In the genomic region with DNA sequence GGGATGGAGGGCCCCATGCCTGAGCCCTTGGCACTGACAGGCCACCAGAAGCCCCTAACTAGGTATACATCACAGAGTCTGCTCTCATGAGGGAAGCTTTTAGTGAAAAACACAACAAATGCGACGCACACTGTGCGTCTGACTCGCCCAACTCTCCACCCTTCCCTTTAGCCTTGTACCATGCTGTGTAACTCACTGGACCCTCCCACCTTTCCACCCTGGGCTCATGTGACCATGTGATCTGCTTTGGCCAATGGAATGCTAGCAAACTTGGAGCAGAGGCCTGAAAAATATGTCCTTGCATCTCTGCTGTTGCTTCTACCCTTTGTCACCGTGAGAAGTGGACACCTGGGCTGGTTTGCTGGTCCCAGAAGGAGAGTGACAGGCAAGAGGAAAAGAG, we compare ENCODE assay signal across 1 cellular context.
A peak's percentile ranks its signal among the peaks of the same experiment; 100 is the strongest.
TF ChIP-seq lines count a peak whose summit lies in the region.

No MANE protein-coding gene starts in this region.

TF ChIP-seq in HepG2, 621 proteins besides CTCF, POLR2A, EP300 and RAD21:
- peak; percentile 44; the same call in 1 of the 2 replicates for TF ChIP-seq NFYC (CRISPR knock-in tag; IDR thresholded peaks at IDR 0.05)
- TF ChIP-seq ZNF180 (CRISPR knock-in tag; IDR thresholded peaks at IDR 0.05; ENCODE audit: borderline replicate concordance, low read depth): peak; percentile 76; the same call in 1 of the 2 replicates
- no peak for TF ChIP-seq SPEN (CRISPR knock-in tag; IDR thresholded peaks at IDR 0.05; ENCODE audit: low read depth)
